In genomic region chr11:28529540-28530410, GRCh38 we compare ENCODE assay signal across 8 cellular contexts.
DNase-seq lines count a peak whose midpoint lies in the region; ATAC-seq and TF ChIP-seq lines count a peak whose summit lies in the region.

No MANE protein-coding gene starts in this region.

- no peaks in the 10 kb centered on the region for H3K9me2 ChIP-seq in neural cell (ENCODE audit: insufficient read depth, low read length)

- H3K9ac ChIP-seq in neural cell (ENCODE audit: low read length), result no peak overlapping the region

- no peak overlapping the region for H2AFZ ChIP-seq in neural cell (ENCODE audit: low read depth, low read length)

- no peak overlapping the region for H3K27ac ChIP-seq in neural cell (ENCODE audit: low read length)

- no peaks in the 10 kb centered on the region for H3K27me3 ChIP-seq in neural cell (ENCODE audit: insufficient read depth, low read depth, low read length)

- ATAC-seq in GM18511 (IDR thresholded peaks at IDR 0.05; ENCODE audit: unreplicated experiment), result peak; percentile 66
- no peak for ATAC-seq in HG02798 (IDR thresholded peaks at IDR 0.05; ENCODE audit: poor library complexity, unreplicated experiment)

- no peaks in the 10 kb centered on the region for H3F3A ChIP-seq in neural cell (ENCODE audit: insufficient read depth, low read length, poor library complexity, severe bottlenecking)

- H3K9me3 ChIP-seq in neural cell (ENCODE audit: low read length), result no peaks in the 10 kb centered on the region

- no peaks in the 10 kb centered on the region for H3K79me2 ChIP-seq in neural cell (replicated peaks; ENCODE audit: insufficient read depth, low read length)

- DNase-seq in A172 (ENCODE audit: low spot score) (peak; percentile 53), NCI-H2171 treated with DMSO at 0.1 percent for 48 hours (lab: John Stamatoyannopoulos, UW) (peak; percentile 12), cerebellar cortex (ENCODE audit: low spot score) (peak; percentile 85)
- no peak for DNase-seq in stimulated activated CD4-positive, alpha-beta T cell treated with anti-CD3 and anti-CD28 coated beads, Interleukin-1b, Interleukin-23, amount 100 ng/mL, for 48 hours
- DNase-seq in activated CD4-positive, alpha-beta T cell treated with anti-CD3 and anti-CD28 coated beads for 1 hour, result no peak

- TF ChIP-seq CTCF in neural cell (IDR thresholded peaks at IDR 0.05; ENCODE audit: poor library complexity, severe bottlenecking), result peak; percentile 32

- no peak for TF ChIP-seq EP300 in neural cell (conservative IDR thresholded peaks at IDR 0.05; ENCODE audit: poor library complexity, severe bottlenecking)

- no peaks in the 10 kb centered on the region for H3K36me3 ChIP-seq in neural cell (ENCODE audit: insufficient read depth, low read length)

- no peak overlapping the region for H3K4me2 ChIP-seq in neural cell (ENCODE audit: low read length)

- H3K4me3 ChIP-seq in neural cell (ENCODE audit: low read length), result no peak overlapping the region

- no peaks in the 10 kb centered on the region for H4K20me1 ChIP-seq in neural cell (ENCODE audit: insufficient read depth)

- TF ChIP-seq RAD21 in neural cell (conservative IDR thresholded peaks at IDR 0.05), result peak; percentile 34

TF ChIP-seq in neural cell, 6 proteins besides CTCF, POLR2A, EP300 and RAD21:
- no peak for TF ChIP-seq POLR2AphosphoS5 (IDR thresholded peaks at IDR 0.05)
- no peak for TF ChIP-seq MXI1 (conservative IDR thresholded peaks at IDR 0.05; ENCODE audit: poor library complexity, severe bottlenecking)
- TF ChIP-seq EZH2 (IDR thresholded peaks at IDR 0.05; ENCODE audit: borderline replicate concordance, insufficient read depth, low read length, poor library complexity, severe bottlenecking), result no peak
- TF ChIP-seq SMC3 (conservative IDR thresholded peaks at IDR 0.05; ENCODE audit: poor library complexity), result no peak
- no peak for TF ChIP-seq REST (IDR thresholded peaks at IDR 0.05; ENCODE audit: borderline replicate concordance)
- TF ChIP-seq TAF1 (IDR thresholded peaks at IDR 0.05; ENCODE audit: low read depth), result no peak

Comparison
In these comparisons a context has a peak if more than half of its experiments do, and no peak if none do; other contexts are left out.
1. DNase-seq: peak in A172 (single experiment), NCI-H2171 treated with DMSO at 0.1 percent for 48 hours (single experiment) and cerebellar cortex (single experiment); none in stimulated activated CD4-positive, alpha-beta T cell treated with anti-CD3 and anti-CD28 coated beads, Interleukin-1b, Interleukin-23, amount 100 ng/mL, for 48 hours (single experiment) and activated CD4-positive, alpha-beta T cell treated with anti-CD3 and anti-CD28 coated beads for 1 hour (single experiment).